Comparison of ENCODE assay signal across 8 cellular contexts in genomic region chr16:31354394-31355291, GRCh38. TPM values are rescaled to one million over a fixed set of nuclear protein-coding genes. Genes with fewer than 3 reads are reported as not detected.
DNase-seq lines count a peak whose midpoint lies in the region; ATAC-seq, FAIRE-seq and TF ChIP-seq lines count a peak whose summit lies in the region.

Gene ITGAX, plus strand, starts transcription at chr16:31355176. Its CDS starts 79 bp downstream, at chr16:31355255.

- no peaks in the 10 kb centered on the region for H3K9me3 ChIP-seq in adrenal gland (replicated peaks in 1 of 3)
- H3K9me3 ChIP-seq in HepG2 (ENCODE audit: low read length), result no peaks in the 10 kb centered on the region

- H3K36me3 ChIP-seq in adrenal gland (replicated peaks in 1 of 2) (no peaks in the 10 kb centered on the region), HepG2 (replicated peaks in 1 of 2; ENCODE audit: control insufficient read depth in 1 of 2, insufficient read depth in 2 of 2, low read length in 2 of 2) (no peaks in the 10 kb centered on the region)

- H3K4me2 ChIP-seq in HepG2 (ENCODE audit: low read depth, low read length), result no peak within 1 kb of the TSS

- intact Hi-C loops in adrenal gland (cut with DNase I) (no loop called here), HepG2 (cut with micrococcal nuclease; ENCODE audit: unreplicated experiment) (no loop called here)

- TF ChIP-seq RAD21 in HepG2 (CRISPR knock-in tag; IDR thresholded peaks at IDR 0.05), result no peak

- no peak within 1 kb of the TSS for H3K9ac ChIP-seq in HepG2 (ENCODE audit: insufficient read depth, low read depth, low read length)

- no peaks in the 10 kb centered on the region for H3K27me3 ChIP-seq in adrenal gland
- H3K27me3 ChIP-seq in HepG2 (ENCODE audit: control insufficient read depth in 1 of 2, insufficient read depth in 2 of 2, low read length in 2 of 2), result peaks cover 10 to 39% of the 10 kb centered on the region in 2 experiments; a peak in 4 of 5 replicates

- no peak within 1 kb of the TSS for H2AFZ ChIP-seq in HepG2 (ENCODE audit: low read length)

- no peaks in the 10 kb centered on the region for H3K4me1 ChIP-seq in adrenal gland (replicated peaks in 1 of 2)
- no peaks in the 10 kb centered on the region for H3K4me1 ChIP-seq in HepG2 (ENCODE audit: insufficient read depth, low read length)

- 18 to 43% (median 25%) methylated on average over 4 to 10 of the region's 10 CpGs for WGBS in adrenal gland, 4 donors
- WGBS in HepG2 (ENCODE audit: low lambda C conversion rate), result 16% methylated on average over 7 of the region's 10 CpGs

- TF ChIP-seq EP300 in HepG2 (IDR thresholded peaks at IDR 0.05; ENCODE audit: low read depth in 2 of 2, low read length in 2 of 2) (no peak), HepG2 (CRISPR knock-in tag; IDR thresholded peaks at IDR 0.05; ENCODE audit: borderline replicate concordance) (no peak)

- H3K27ac ChIP-seq in adrenal gland (peak within 1 kb of the TSS in 1 of 5 donors; percentile 34), HepG2 (ENCODE audit: extremely low read length, insufficient read depth, low read length) (no peak within 1 kb of the TSS)

- no TSS peak for BruUV-seq in HepG2 (replicated peaks; lab: Mats Ljungman, UMichigan)

- TF ChIP-seq POLR2A in adrenal gland (IDR thresholded peaks at IDR 0.05) (no peak), HepG2 (IDR thresholded peaks at IDR 0.05; ENCODE audit: insufficient read depth in 1 of 2, low read depth in 2 of 2, low read length in 2 of 2) (no peak)

- in situ Hi-C loops in HepG2 (cut with HindIII; ENCODE audit: extremely low pct_ligation_motif_present, low pct_unique_long_range_greater_than_20kb), result no loop called here

- POLR2A ChIA-PET in HepG2 (lab: Yijun Ruan, JAX), result no interaction called here

- no peak for FAIRE-seq in RCC 7860 (lab: Jason Lieb, UNC)
- no peak for FAIRE-seq in HepG2 (lab: Jason Lieb, UNC)
- no peak for FAIRE-seq in D721Med (lab: Jason Lieb, UNC)

- ATAC-seq in GM18519 (IDR thresholded peaks at IDR 0.05; ENCODE audit: low FRiP score, unreplicated experiment) (peak; percentile 69), HG02852 (IDR thresholded peaks at IDR 0.05; ENCODE audit: unreplicated experiment) (peak; percentile 66), HepG2 (no peak), GM19324 (IDR thresholded peaks at IDR 0.05; ENCODE audit: low FRiP score, unreplicated experiment) (no peak)

- H3K79me2 ChIP-seq in HepG2 (ENCODE audit: insufficient read depth, low read length), result no peaks in the 10 kb centered on the region

- no peaks in the 10 kb centered on the region for H4K20me1 ChIP-seq in HepG2 (ENCODE audit: insufficient read depth, low read length)

- peak; percentile 49 for DNase-seq in RCC 7860 (ENCODE audit: low spot score)
- DNase-seq in adrenal gland, result peak; percentile 35 to 76 (median 54)
- no peak for DNase-seq in HepG2 (ENCODE audit: low spot score)
- DNase-seq in stimulated activated CD8-positive, alpha-beta memory T cell treated with anti-CD3 and anti-CD28 coated beads, Interleukin-7, amount 100 ng/mL, for 48 hours (ENCODE audit: extremely low read depth in 1 of 2, low read depth in 1 of 2), result peak; percentile 64 to 90
- no peak for DNase-seq in D721Med (ENCODE audit: insufficient read length, low spot score)

- no peak for TF ChIP-seq CTCF in adrenal gland (IDR thresholded peaks at IDR 0.05)
- TF ChIP-seq CTCF in HepG2 (CRISPR knock-in tag; IDR thresholded peaks at IDR 0.05), result no peak
- TF ChIP-seq CTCF in D721Med (IDR thresholded peaks at IDR 0.05; ENCODE audit: insufficient read depth, missing control alignments), result no peak

- CTCF ChIA-PET in HepG2 (lab: Yijun Ruan, JAX; ENCODE audit: low intra/inter-chr PET ratio, low total read pairs), result no interaction called here

- H3K4me3 ChIP-seq in adrenal gland (no peak within 1 kb of the TSS), HepG2 (replicated peaks in 1 of 3; ENCODE audit: insufficient read depth in 1 of 3, low read depth in 2 of 3, low read length in 3 of 3) (no peak within 1 kb of the TSS)

TF ChIP-seq in HepG2, 621 proteins besides CTCF, POLR2A, EP300 and RAD21:
- TF ChIP-seq FOSL2 (CRISPR knock-in tag; IDR thresholded peaks at IDR 0.05) (peak; percentile 34; the same call in 1 of the 2 replicates), NR2F2 (IDR thresholded peaks at IDR 0.05; ENCODE audit: borderline replicate concordance, low read depth) (no peak)

RNA-seq across cellular contexts. Expression of gene ITGAX, which starts in this region (rescaled TPM):
- total RNA-seq in adrenal gland (1 to 10 TPM; 1.4 to 8.1 (median 2.9) TPM), HepG2 (2016; rRNA removed; fragmentation: Illumina TruSeq; extraction: Trizol) (not detected in 2 replicates)
- polyA plus RNA-seq in adrenal gland (10 to 100 TPM in 1 of 3 donors, 1 to 10 TPM in 2; 1.7 to 84.9 (median 3.7) TPM), HepG2 (2011; rRNA removed) (0.32 and 0.42 TPM in 2 replicates)
- total RNA-seq in HepG2 (2016; cell fraction: cytosol; rRNA removed; fragmentation: Illumina TruSeq; extraction: Trizol; ENCODE audit: low read depth), result 0.18 TPM in 1 of 2 replicates, not detected in the other
- not detected in 2 replicates for total RNA-seq in HepG2 (2016; cell fraction: insoluble cytoplasmic fraction; rRNA removed; fragmentation: Illumina TruSeq; extraction: Trizol)
- not detected in 2 replicates for total RNA-seq in HepG2 (2016; cell fraction: membrane; rRNA removed; fragmentation: Illumina TruSeq; extraction: Trizol)
- not detected in 2 replicates for total RNA-seq in HepG2 (2016; cell fraction: nucleus; rRNA removed; fragmentation: Illumina TruSeq; extraction: Trizol)
- 0.12 and 0.23 TPM in 2 replicates for polyA plus RNA-seq in HepG2 (2011; cell fraction: cytosol; rRNA removed)
- 1.00 and 1.2 TPM in 2 replicates for polyA plus RNA-seq in HepG2 (2011; cell fraction: nucleus; rRNA removed)
- 0.07 and 0.17 TPM in 2 replicates for polyA plus RNA-seq in HepG2 (2012)
- not detected in 2 replicates for polyA plus RNA-seq in HepG2 (2016; cell fraction: cytosol; fragmentation: Illumina TruSeq; extraction: Trizol; ENCODE audit: low read depth)
- polyA plus RNA-seq in HepG2 (2016; cell fraction: insoluble cytoplasmic fraction; fragmentation: Illumina TruSeq; extraction: Trizol; ENCODE audit: low read depth), result not detected in 2 replicates
- not detected in 2 replicates for polyA plus RNA-seq in HepG2 (2016; cell fraction: membrane; fragmentation: Illumina TruSeq; extraction: Trizol; ENCODE audit: low read depth)
- polyA plus RNA-seq in HepG2 (2016; cell fraction: nucleus; fragmentation: Illumina TruSeq; extraction: Trizol; ENCODE audit: insufficient read depth, low read depth), result not detected in 2 replicates
- 0.05 and 0.28 TPM in 2 replicates for polyA minus RNA-seq in HepG2 (2011; rRNA and poly(A)+ RNA removed; ENCODE audit: low replicate concordance)
- polyA minus RNA-seq in HepG2 (2011; cell fraction: cytosol; rRNA and poly(A)+ RNA removed), result 0.30 TPM in 1 of 2 replicates, not detected in the other
- polyA minus RNA-seq in HepG2 (2011; cell fraction: nucleus; rRNA and poly(A)+ RNA removed), result 0.13 and 0.37 TPM in 2 replicates

Comparison
In these comparisons a context has a peak if more than half of its experiments do, and no peak if none do; other contexts are left out.
1. ATAC-seq: peak in GM18519 (single experiment) and HG02852 (single experiment); none in HepG2 (single experiment) and GM19324 (single experiment).
2. DNase-seq: peak in RCC 7860 (single experiment), adrenal gland (7 of 7) and stimulated activated CD8-positive, alpha-beta memory T cell treated with anti-CD3 and anti-CD28 coated beads, Interleukin-7, amount 100 ng/mL, for 48 hours (2 of 2); none in HepG2 (single experiment) and D721Med (single experiment).